Comparison of ENCODE assay signal across 1 cellular context in genomic region chr6:106820412-106820852, GRCh38.
TF ChIP-seq lines count a peak whose summit lies in the region.

No MANE protein-coding gene starts in this region.

TF ChIP-seq in HepG2, 621 proteins besides CTCF, POLR2A, EP300 and RAD21 (continued from another document):
- TF ChIP-seq ZBTB44 (CRISPR knock-in tag; IDR thresholded peaks at IDR 0.05) (no peak), NR0B2 (CRISPR knock-in tag; IDR thresholded peaks at IDR 0.05) (no peak), ARID4A (CRISPR knock-in tag; IDR thresholded peaks at IDR 0.05; ENCODE audit: borderline replicate concordance) (no peak), ZNF576 (CRISPR knock-in tag; IDR thresholded peaks at IDR 0.05) (no peak)
- TF ChIP-seq, protein P1, sequence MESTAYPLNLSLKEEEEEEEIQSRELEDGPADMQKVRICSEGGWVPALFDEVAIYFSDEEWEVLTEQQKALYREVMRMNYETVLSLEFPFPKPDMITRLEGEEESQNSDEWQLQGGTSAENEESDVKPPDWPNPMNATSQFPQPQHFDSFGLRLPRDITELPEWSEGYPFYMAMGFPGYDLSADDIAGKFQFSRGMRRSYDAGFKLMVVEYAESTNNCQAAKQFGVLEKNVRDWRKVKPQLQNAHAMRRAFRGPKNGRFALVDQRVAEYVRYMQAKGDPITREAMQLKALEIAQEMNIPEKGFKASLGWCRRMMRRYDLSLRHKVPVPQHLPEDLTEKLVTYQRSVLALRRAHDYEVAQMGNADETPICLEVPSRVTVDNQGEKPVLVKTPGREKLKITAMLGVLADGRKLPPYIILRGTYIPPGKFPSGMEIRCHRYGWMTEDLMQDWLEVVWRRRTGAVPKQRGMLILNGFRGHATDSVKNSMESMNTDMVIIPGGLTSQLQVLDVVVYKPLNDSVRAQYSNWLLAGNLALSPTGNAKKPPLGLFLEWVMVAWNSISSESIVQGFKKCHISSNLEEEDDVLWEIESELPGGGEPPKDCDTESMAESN (CRISPR knock-in tag; conservative IDR thresholded peaks at IDR 0.05) = no peak
- TF ChIP-seq, protein P2, sequence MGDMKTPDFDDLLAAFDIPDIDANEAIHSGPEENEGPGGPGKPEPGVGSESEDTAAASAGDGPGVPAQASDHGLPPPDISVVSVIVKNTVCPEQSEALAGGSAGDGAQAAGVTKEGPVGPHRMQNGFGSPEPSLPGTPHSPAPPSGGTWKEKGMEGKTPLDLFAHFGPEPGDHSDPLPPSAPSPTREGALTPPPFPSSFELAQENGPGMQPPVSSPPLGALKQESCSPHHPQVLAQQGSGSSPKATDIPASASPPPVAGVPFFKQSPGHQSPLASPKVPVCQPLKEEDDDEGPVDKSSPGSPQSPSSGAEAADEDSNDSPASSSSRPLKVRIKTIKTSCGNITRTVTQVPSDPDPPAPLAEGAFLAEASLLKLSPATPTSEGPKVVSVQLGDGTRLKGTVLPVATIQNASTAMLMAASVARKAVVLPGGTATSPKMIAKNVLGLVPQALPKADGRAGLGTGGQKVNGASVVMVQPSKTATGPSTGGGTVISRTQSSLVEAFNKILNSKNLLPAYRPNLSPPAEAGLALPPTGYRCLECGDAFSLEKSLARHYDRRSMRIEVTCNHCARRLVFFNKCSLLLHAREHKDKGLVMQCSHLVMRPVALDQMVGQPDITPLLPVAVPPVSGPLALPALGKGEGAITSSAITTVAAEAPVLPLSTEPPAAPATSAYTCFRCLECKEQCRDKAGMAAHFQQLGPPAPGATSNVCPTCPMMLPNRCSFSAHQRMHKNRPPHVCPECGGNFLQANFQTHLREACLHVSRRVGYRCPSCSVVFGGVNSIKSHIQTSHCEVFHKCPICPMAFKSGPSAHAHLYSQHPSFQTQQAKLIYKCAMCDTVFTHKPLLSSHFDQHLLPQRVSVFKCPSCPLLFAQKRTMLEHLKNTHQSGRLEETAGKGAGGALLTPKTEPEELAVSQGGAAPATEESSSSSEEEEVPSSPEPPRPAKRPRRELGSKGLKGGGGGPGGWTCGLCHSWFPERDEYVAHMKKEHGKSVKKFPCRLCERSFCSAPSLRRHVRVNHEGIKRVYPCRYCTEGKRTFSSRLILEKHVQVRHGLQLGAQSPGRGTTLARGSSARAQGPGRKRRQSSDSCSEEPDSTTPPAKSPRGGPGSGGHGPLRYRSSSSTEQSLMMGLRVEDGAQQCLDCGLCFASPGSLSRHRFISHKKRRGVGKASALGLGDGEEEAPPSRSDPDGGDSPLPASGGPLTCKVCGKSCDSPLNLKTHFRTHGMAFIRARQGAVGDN (CRISPR knock-in tag; IDR thresholded peaks at IDR 0.05) = no peak
- TF ChIP-seq, protein P3, sequence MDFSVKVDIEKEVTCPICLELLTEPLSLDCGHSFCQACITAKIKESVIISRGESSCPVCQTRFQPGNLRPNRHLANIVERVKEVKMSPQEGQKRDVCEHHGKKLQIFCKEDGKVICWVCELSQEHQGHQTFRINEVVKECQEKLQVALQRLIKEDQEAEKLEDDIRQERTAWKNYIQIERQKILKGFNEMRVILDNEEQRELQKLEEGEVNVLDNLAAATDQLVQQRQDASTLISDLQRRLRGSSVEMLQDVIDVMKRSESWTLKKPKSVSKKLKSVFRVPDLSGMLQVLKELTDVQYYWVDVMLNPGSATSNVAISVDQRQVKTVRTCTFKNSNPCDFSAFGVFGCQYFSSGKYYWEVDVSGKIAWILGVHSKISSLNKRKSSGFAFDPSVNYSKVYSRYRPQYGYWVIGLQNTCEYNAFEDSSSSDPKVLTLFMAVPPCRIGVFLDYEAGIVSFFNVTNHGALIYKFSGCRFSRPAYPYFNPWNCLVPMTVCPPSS (IDR thresholded peaks at IDR 0.05) = no peak
